Comparison of ENCODE assay signal across 8 cellular contexts in the genomic region with DNA sequence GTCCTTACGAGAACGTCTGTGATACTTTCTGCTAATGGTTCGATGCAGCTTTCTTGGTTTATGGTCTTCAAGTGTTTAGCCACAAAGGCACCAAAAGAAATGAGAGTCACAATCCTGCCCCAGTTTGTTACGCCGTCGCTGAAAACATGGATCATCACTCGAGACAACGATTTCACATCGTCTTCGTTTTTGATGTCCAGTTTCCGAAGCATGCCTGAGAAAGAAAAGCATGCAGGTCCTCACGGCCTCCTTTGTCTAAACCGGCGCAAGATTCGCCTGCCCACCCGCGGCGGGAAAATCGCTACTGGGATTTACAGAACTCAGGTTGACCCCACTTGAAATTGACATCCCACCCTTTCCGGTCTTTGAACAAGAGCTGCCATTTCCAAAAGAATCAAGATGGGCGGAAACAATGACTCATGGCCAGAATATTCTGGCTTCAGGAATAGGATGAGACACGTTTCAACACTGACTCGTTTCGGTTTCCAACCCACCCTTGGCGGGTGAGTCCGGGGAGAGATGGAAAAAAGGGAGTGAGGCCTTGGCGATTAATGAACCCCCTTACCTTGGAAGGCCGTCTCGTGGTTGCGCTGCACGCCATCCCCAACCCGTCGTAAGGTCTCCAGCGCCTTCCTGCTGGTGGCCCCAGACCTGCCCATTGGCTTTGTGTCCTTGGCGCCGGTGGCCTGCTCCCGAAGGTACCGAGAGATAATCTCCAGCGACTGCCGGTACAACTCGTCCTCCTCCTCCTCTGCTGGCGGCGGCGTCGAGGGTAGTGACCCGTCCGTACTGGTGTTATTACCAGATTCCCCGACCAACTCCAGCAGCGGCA. TPM values are rescaled to one million over a fixed set of nuclear protein-coding genes. Genes with fewer than 3 reads are reported as not detected.
DNase-seq lines count a peak whose midpoint lies in the region; ATAC-seq and TF ChIP-seq lines count a peak whose summit lies in the region.

No MANE protein-coding gene starts in this region.

- peak; percentile 3 for ATAC-seq in HG03432 (IDR thresholded peaks at IDR 0.05; ENCODE audit: unreplicated experiment)
- peak; percentile 38 to 76 for ATAC-seq in right cardiac atrium

- H3K9me3 ChIP-seq in right cardiac atrium (ENCODE audit: control insufficient read depth, low read length), result no peaks in the 10 kb centered on the region

- peak overlapping the region; percentile 100 for H3K27ac ChIP-seq in right cardiac atrium (ENCODE audit: low read length)

- WGBS in right cardiac atrium, result under 1% methylated on average over 49 of the region's 49 CpGs

- DNase-seq in DMS53 (lab: John Stamatoyannopoulos, UW) (peak; percentile 76), amniotic stem cell (lab: John Stamatoyannopoulos, UW) (peak; percentile 80), right cardiac atrium (peak; percentile 67 to 80 (median 77)), pulmonary artery endothelial cell (ENCODE audit: low read depth, low spot score) (peak; percentile 83), cortex of kidney (lab: John Stamatoyannopoulos, UW) (no peak), SKM-1 (lab: John Stamatoyannopoulos, UW; ENCODE audit: unreplicated experiment) (no peak)

- intact Hi-C loops in right cardiac atrium (cut with DNase I), result loop anchor here in 2 of 4 donors (5.0 kb wide), 1 partner anchor 44 kb away; no protein-coding TSS in a partner anchor

- H3K4me3 ChIP-seq in right cardiac atrium (ENCODE audit: low read length), result peak overlapping the region; percentile 99

- H3K4me1 ChIP-seq in right cardiac atrium (ENCODE audit: control insufficient read depth, insufficient read depth, low read length), result peaks cover 3% of the 10 kb centered on the region

- H3K27me3 ChIP-seq in right cardiac atrium (ENCODE audit: control insufficient read depth, insufficient read depth), result no peaks in the 10 kb centered on the region

TF ChIP-seq in PFSK-1, 5 proteins besides CTCF, POLR2A, EP300 and RAD21:
- TF ChIP-seq SIN3A (IDR thresholded peaks at IDR 0.05; ENCODE audit: borderline replicate concordance, insufficient read depth, low read length) (peak; percentile 88; the same call in 1 of the 2 replicates), FOXP2 (optimal IDR thresholded peaks at IDR 0.05; ENCODE audit: borderline replicate concordance, extremely low read depth, extremely low read length, insufficient read depth) (no peak), TAF1 (IDR thresholded peaks at IDR 0.05; ENCODE audit: borderline replicate concordance, insufficient read depth, low read length) (peak; percentile 55; the same call in 1 of the 2 replicates), POLR2AphosphoS5 (IDR thresholded peaks at IDR 0.05; ENCODE audit: low read depth, low read length) (no peak)
- TF ChIP-seq, protein P1, sequence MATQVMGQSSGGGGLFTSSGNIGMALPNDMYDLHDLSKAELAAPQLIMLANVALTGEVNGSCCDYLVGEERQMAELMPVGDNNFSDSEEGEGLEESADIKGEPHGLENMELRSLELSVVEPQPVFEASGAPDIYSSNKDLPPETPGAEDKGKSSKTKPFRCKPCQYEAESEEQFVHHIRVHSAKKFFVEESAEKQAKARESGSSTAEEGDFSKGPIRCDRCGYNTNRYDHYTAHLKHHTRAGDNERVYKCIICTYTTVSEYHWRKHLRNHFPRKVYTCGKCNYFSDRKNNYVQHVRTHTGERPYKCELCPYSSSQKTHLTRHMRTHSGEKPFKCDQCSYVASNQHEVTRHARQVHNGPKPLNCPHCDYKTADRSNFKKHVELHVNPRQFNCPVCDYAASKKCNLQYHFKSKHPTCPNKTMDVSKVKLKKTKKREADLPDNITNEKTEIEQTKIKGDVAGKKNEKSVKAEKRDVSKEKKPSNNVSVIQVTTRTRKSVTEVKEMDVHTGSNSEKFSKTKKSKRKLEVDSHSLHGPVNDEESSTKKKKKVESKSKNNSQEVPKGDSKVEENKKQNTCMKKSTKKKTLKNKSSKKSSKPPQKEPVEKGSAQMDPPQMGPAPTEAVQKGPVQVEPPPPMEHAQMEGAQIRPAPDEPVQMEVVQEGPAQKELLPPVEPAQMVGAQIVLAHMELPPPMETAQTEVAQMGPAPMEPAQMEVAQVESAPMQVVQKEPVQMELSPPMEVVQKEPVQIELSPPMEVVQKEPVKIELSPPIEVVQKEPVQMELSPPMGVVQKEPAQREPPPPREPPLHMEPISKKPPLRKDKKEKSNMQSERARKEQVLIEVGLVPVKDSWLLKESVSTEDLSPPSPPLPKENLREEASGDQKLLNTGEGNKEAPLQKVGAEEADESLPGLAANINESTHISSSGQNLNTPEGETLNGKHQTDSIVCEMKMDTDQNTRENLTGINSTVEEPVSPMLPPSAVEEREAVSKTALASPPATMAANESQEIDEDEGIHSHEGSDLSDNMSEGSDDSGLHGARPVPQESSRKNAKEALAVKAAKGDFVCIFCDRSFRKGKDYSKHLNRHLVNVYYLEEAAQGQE (IDR thresholded peaks at IDR 0.05; ENCODE audit: insufficient read depth in 1 of 2, low read depth in 2 of 2, low read length in 2 of 2), result peak in 1 of 2 experiments; percentile 44; a peak in 1 of 4 replicates

RNA-seq across cellular contexts. Expression of a gene that starts 0.9 kb away (rescaled TPM):
- 97.0 TPM for polyA plus RNA-seq in PFSK-1 (2012; ENCODE audit: insufficient read length, low read depth)
- 100 to 1,000 TPM in 1 of 4 donors, 10 to 100 TPM in 3; 65.5 to 130 (median 80.2) TPM for total RNA-seq in right cardiac atrium
- polyA plus RNA-seq in right cardiac atrium, result 78.7 TPM
- total RNA-seq in pulmonary artery endothelial cell, result 227 and 323 TPM in 2 replicates

RNA-seq across cellular contexts. Expression of a gene that starts 29.3 kb away (rescaled TPM):
- polyA plus RNA-seq in PFSK-1 (2012; ENCODE audit: insufficient read length, low read depth), result 13.7 TPM
- total RNA-seq in right cardiac atrium (10 to 100 TPM; 22.6 to 57.0 (median 37.2) TPM), pulmonary artery endothelial cell (0.20 and 0.46 TPM in 2 replicates)
- polyA plus RNA-seq in right cardiac atrium, result 26.3 TPM

RNA-seq across cellular contexts. Expression of a gene that starts 50.9 kb away (rescaled TPM):
- polyA plus RNA-seq in PFSK-1 (2012; ENCODE audit: insufficient read length, low read depth), result 121 TPM
- total RNA-seq in right cardiac atrium (100 to 1,000 TPM; 111 to 122 (median 118) TPM), pulmonary artery endothelial cell (109 and 114 TPM in 2 replicates)
- polyA plus RNA-seq in right cardiac atrium, result 81.6 TPM

Comparison
In these comparisons a context has a peak if more than half of its experiments do, and no peak if none do; other contexts are left out.
1. DNase-seq: peak in DMS53 (single experiment), amniotic stem cell (single experiment), right cardiac atrium (3 of 3) and pulmonary artery endothelial cell (single experiment); none in cortex of kidney (single experiment) and SKM-1 (single experiment).
2. RNA of a gene that starts 29.3 kb away (total RNA-seq): 22.6 to 57.0 TPM in right cardiac atrium; 0.20 to 0.46 TPM in pulmonary artery endothelial cell; every median in the first group is over 10 times any median in the second.